In genomic region chrX:81114757-81115156, GRCh38 we compare ENCODE assay signal across 1 cellular context.
TF ChIP-seq lines count a peak whose summit lies in the region.

No MANE protein-coding gene starts in this region.

TF ChIP-seq in GM12878, 131 proteins besides CTCF, POLR2A, EP300 and RAD21 (continued from another document):
- TF ChIP-seq, protein P1, sequence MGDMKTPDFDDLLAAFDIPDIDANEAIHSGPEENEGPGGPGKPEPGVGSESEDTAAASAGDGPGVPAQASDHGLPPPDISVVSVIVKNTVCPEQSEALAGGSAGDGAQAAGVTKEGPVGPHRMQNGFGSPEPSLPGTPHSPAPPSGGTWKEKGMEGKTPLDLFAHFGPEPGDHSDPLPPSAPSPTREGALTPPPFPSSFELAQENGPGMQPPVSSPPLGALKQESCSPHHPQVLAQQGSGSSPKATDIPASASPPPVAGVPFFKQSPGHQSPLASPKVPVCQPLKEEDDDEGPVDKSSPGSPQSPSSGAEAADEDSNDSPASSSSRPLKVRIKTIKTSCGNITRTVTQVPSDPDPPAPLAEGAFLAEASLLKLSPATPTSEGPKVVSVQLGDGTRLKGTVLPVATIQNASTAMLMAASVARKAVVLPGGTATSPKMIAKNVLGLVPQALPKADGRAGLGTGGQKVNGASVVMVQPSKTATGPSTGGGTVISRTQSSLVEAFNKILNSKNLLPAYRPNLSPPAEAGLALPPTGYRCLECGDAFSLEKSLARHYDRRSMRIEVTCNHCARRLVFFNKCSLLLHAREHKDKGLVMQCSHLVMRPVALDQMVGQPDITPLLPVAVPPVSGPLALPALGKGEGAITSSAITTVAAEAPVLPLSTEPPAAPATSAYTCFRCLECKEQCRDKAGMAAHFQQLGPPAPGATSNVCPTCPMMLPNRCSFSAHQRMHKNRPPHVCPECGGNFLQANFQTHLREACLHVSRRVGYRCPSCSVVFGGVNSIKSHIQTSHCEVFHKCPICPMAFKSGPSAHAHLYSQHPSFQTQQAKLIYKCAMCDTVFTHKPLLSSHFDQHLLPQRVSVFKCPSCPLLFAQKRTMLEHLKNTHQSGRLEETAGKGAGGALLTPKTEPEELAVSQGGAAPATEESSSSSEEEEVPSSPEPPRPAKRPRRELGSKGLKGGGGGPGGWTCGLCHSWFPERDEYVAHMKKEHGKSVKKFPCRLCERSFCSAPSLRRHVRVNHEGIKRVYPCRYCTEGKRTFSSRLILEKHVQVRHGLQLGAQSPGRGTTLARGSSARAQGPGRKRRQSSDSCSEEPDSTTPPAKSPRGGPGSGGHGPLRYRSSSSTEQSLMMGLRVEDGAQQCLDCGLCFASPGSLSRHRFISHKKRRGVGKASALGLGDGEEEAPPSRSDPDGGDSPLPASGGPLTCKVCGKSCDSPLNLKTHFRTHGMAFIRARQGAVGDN (IDR thresholded peaks at IDR 0.05) = no peak
- TF ChIP-seq ZNF24 (IDR thresholded peaks at IDR 0.05) = no peak
- TF ChIP-seq, protein P2, sequence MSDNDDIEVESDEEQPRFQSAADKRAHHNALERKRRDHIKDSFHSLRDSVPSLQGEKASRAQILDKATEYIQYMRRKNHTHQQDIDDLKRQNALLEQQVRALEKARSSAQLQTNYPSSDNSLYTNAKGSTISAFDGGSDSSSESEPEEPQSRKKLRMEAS (IDR thresholded peaks at IDR 0.05; ENCODE audit: low read depth, low read length) = no peak
